Comparison of ENCODE assay signal across 8 cellular contexts in the genomic region with DNA sequence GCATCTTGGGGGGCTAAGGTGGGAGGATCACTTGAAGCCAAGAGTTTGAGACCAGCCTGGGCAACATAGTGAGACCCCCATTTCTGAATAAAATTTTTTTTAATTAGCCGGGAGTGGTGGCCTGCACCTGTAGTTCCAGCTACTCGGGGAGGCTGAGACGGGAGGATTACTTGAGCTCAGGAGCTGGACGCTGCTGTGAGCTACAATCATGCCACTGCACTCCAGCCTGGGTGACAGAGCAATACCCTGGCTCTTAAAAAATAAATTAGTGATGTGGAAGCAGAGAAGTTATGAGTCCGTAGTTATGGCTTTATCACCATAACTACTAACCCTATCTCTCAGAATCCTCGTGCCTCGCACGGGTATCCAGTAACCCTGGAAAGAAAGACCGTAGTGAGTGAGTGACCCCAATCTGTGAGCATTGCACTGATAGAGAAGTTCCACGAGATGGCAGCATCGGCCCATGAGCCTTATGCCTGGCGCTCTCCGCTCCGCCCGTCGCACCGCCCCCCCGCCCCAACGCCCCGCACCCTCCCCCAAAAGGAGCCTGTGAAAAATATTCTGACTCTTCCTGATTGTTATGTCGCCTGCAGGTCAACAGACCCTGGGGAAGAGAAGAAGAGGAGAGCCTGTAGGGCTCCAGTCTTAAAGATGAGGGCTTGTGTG. TPM values are rescaled to one million over a fixed set of nuclear protein-coding genes. Genes with fewer than 3 reads are reported as not detected.
DNase-seq lines count a peak whose midpoint lies in the region; ATAC-seq and TF ChIP-seq lines count a peak whose summit lies in the region.

No MANE protein-coding gene starts in this region.

- peak; percentile 79 to 92 (median 84) for TF ChIP-seq CTCF in right lobe of liver (IDR thresholded peaks at IDR 0.05)

- ATAC-seq in right lobe of liver (peak; percentile 41 to 74 (median 70)), HG02642 (IDR thresholded peaks at IDR 0.05; ENCODE audit: poor library complexity, unreplicated experiment) (no peak), GM21528 (IDR thresholded peaks at IDR 0.05; ENCODE audit: low FRiP score, unreplicated experiment) (no peak)

- 6% methylated on average over 8 of the region's 21 CpGs for WGBS in right lobe of liver (ENCODE audit: insufficient coverage, low coverage, low lambda C conversion rate, missing lambda C conversion rate)

- H3K4me3 Mint-ChIP-seq in dendritic cell treated with granulocyte-macrophage colony-stimulating factor and Interleukin-4, amounts not matched to agents 40 ng/mL and 50 ng/mL, for 4 days = peak overlapping the region; percentile 5

- peaks cover 11% of the 10 kb centered on the region for H3K27me3 Mint-ChIP-seq in dendritic cell treated with granulocyte-macrophage colony-stimulating factor and Interleukin-4, amounts not matched to agents 40 ng/mL and 50 ng/mL, for 4 days

- no peaks in the 10 kb centered on the region for H3K9me3 Mint-ChIP-seq in dendritic cell treated with granulocyte-macrophage colony-stimulating factor and Interleukin-4, amounts not matched to agents 40 ng/mL and 50 ng/mL, for 4 days

- no peak overlapping the region for H3K4me3 ChIP-seq in MG63
- H3K4me3 ChIP-seq in right lobe of liver = no peak overlapping the region

- TF ChIP-seq POLR2A in right lobe of liver (IDR thresholded peaks at IDR 0.05) = no peak

- peaks cover under 1% of the 10 kb centered on the region for H3K36me3 Mint-ChIP-seq in dendritic cell treated with granulocyte-macrophage colony-stimulating factor and Interleukin-4, amounts not matched to agents 40 ng/mL and 50 ng/mL, for 4 days (ENCODE audit: low read depth)

- peaks cover 0 to 36% (median 0%) of the 10 kb centered on the region in 4 donors for H3K4me1 ChIP-seq in right lobe of liver

- in situ Hi-C loops in G401 (cut with HindIII; ENCODE audit: low sequenced_read_pairs) = no loop called here

- no peak overlapping the region for H3K27ac ChIP-seq in right lobe of liver

- no peaks in the 10 kb centered on the region for H3K27me3 ChIP-seq in MG63
- no peaks in the 10 kb centered on the region for H3K27me3 ChIP-seq in right lobe of liver

- peaks cover 71% of the 10 kb centered on the region for H3K4me1 Mint-ChIP-seq in dendritic cell treated with granulocyte-macrophage colony-stimulating factor and Interleukin-4, amounts not matched to agents 40 ng/mL and 50 ng/mL, for 4 days (ENCODE audit: low read depth)

- H3K27ac Mint-ChIP-seq in dendritic cell treated with granulocyte-macrophage colony-stimulating factor and Interleukin-4, amounts not matched to agents 40 ng/mL and 50 ng/mL, for 4 days = peak overlapping the region; percentile 51

- intact Hi-C loops in dendritic cell treated with granulocyte-macrophage colony-stimulating factor and Interleukin-4, amounts not matched to agents 40 ng/mL and 50 ng/mL, for 4 days (cut with micrococcal nuclease) = loop anchor here (2.0 to 10.0 kb wide), 6 partner anchors 171 to 731 kb away; no protein-coding TSS in a partner anchor
- intact Hi-C loops in right lobe of liver (cut with DNase I) = loop anchor here in 1 of 2 donors (10.0 kb wide), 2 partner anchors 391 to 501 kb away; no protein-coding TSS in a partner anchor

- H3K36me3 ChIP-seq in MG63 (no peaks in the 10 kb centered on the region), right lobe of liver (no peaks in the 10 kb centered on the region)

- H3K9me3 ChIP-seq in MG63 (no peaks in the 10 kb centered on the region), right lobe of liver (no peaks in the 10 kb centered on the region)

- DNase-seq in G401 (ENCODE audit: low spot score) (peak; percentile 83), MG63 (peak; percentile 41), right lobe of liver (peak in 1 of 3 donors; percentile 55)
- peak; percentile 49 for DNase-seq in activated CD4-positive, alpha-beta T cell treated with anti-CD3 and anti-CD28 coated beads for 1 hour
- DNase-seq in stimulated activated CD8-positive, alpha-beta memory T cell treated with anti-CD3 and anti-CD28 coated beads, Interleukin-15, amount 100 ng/mL, for 1 hour (ENCODE audit: low read depth) = peak; percentile 36

RNA-seq across cellular contexts. Expression of a gene that starts 4.9 kb away (rescaled TPM):
- 3.3 and 3.4 TPM in 2 replicates for total RNA-seq in G401 (2014; rRNA removed; shearing (Covaris generic))
- 0.92 TPM in 1 of 2 replicates, not detected in the other for total RNA-seq in MG63 (2014; rRNA removed; shearing (Covaris generic); ENCODE audit: low replicate concordance)
- 10 to 100 TPM in 2 of 6 experiments, 1 to 10 TPM in 4; 5.7 to 17.4 (median 7.7) TPM for total RNA-seq in right lobe of liver

Comparison
In these comparisons a context has a peak if more than half of its experiments do, and no peak if none do; other contexts are left out.
1. ATAC-seq: peak in right lobe of liver (4 of 4); none in HG02642 (single experiment) and GM21528 (single experiment).